In genomic region chr6:158653577-158654354, GRCh38 we compare ENCODE assay signal across 8 cellular contexts. TPM values are rescaled to one million over a fixed set of nuclear protein-coding genes. Genes with fewer than 3 reads are reported as not detected.
DNase-seq lines count a peak whose midpoint lies in the region; ATAC-seq and TF ChIP-seq lines count a peak whose summit lies in the region.

No MANE protein-coding gene starts in this region.

- no peak overlapping the region for H3K27ac Mint-ChIP-seq in GM23338
- H3K27ac Mint-ChIP-seq in activated naive CD8-positive, alpha-beta T cell, result peak overlapping the region; percentile 100
- H3K27ac Mint-ChIP-seq in mesothelial cell of epicardium, result peak overlapping the region; percentile 87

- H3K4me3 ChIP-seq in AG10803 (ENCODE audit: low read length), result no peak overlapping the region
- H3K4me3 ChIP-seq in GM23338, result no peak overlapping the region

- H3K27me3 Mint-ChIP-seq in GM23338 (ENCODE audit: insufficient read depth, low read depth, poor library complexity) (peaks cover 10% of the 10 kb centered on the region), mesothelial cell of epicardium (ENCODE audit: low read depth) (no peaks in the 10 kb centered on the region)
- no peaks in the 10 kb centered on the region for H3K27me3 Mint-ChIP-seq in activated naive CD8-positive, alpha-beta T cell

- H3K9me2 ChIP-seq in GM23338 (ENCODE audit: insufficient read depth), result no peaks in the 10 kb centered on the region

- ATAC-seq in GM23338, result peak; percentile 35; the same call in 1 of the 3 replicates

- H3K79me2 ChIP-seq in GM23338 (replicated peaks; ENCODE audit: insufficient read depth), result no peaks in the 10 kb centered on the region

- H3K4me1 ChIP-seq in GM23338 (ENCODE audit: insufficient read depth), result peaks cover 8% of the 10 kb centered on the region

- no peaks in the 10 kb centered on the region for H3F3A ChIP-seq in GM23338 (replicated peaks; ENCODE audit: low read depth)

- no peak overlapping the region for H3K27ac ChIP-seq in GM23338 (ENCODE audit: low read depth)

- H3K36me3 ChIP-seq in GM23338 (ENCODE audit: insufficient read depth), result no peaks in the 10 kb centered on the region

- no peaks in the 10 kb centered on the region for H3K9me3 Mint-ChIP-seq in GM23338
- no peaks in the 10 kb centered on the region for H3K9me3 Mint-ChIP-seq in activated naive CD8-positive, alpha-beta T cell (ENCODE audit: low read depth)
- no peaks in the 10 kb centered on the region for H3K9me3 Mint-ChIP-seq in mesothelial cell of epicardium

- H2AFZ ChIP-seq in GM23338, result peak overlapping the region; percentile 83; the same call in 1 of the 2 replicates

- no peak overlapping the region for H3K4me2 ChIP-seq in GM23338

- no peaks in the 10 kb centered on the region for H3K27me3 ChIP-seq in GM23338 (ENCODE audit: insufficient read depth)

- H3K4me3 Mint-ChIP-seq in GM23338 (no peak overlapping the region), mesothelial cell of epicardium (no peak overlapping the region)
- H3K4me3 Mint-ChIP-seq in activated naive CD8-positive, alpha-beta T cell, result peak overlapping the region; percentile 89

- DNase-seq in AG10803 (ENCODE audit: low read depth), result peak; percentile 70
- DNase-seq in GM23338 (ENCODE audit: low spot score), result no peak
- peak; percentile 30 for DNase-seq in RPMI8226
- no peak for DNase-seq in mesothelial cell of epicardium (ENCODE audit: low spot score in 2 of 2, unreplicated experiment in 2 of 2)
- peak; percentile 76 to 90 for DNase-seq in stimulated activated CD8-positive, alpha-beta memory T cell treated with anti-CD3 and anti-CD28 coated beads, Interleukin-7, amount 100 ng/mL, for 48 hours (ENCODE audit: extremely low read depth in 1 of 2, low read depth in 1 of 2)
- DNase-seq in LoVo (ENCODE audit: low spot score), result no peak
- no peak for DNase-seq in middle frontal gyrus (ENCODE audit: extremely low spot score, low spot score)

- peaks cover 22% of the 10 kb centered on the region for H3K4me1 Mint-ChIP-seq in GM23338
- H3K4me1 Mint-ChIP-seq in activated naive CD8-positive, alpha-beta T cell (ENCODE audit: low read depth), result peaks cover 68% of the 10 kb centered on the region
- peaks cover 37% of the 10 kb centered on the region for H3K4me1 Mint-ChIP-seq in mesothelial cell of epicardium

- H4K20me1 ChIP-seq in GM23338 (replicated peaks; ENCODE audit: insufficient read depth), result no peaks in the 10 kb centered on the region

- H3K36me3 Mint-ChIP-seq in GM23338 (ENCODE audit: low read depth), result no peaks in the 10 kb centered on the region
- H3K36me3 Mint-ChIP-seq in activated naive CD8-positive, alpha-beta T cell, result peaks cover 21% of the 10 kb centered on the region
- H3K36me3 Mint-ChIP-seq in mesothelial cell of epicardium, result no peaks in the 10 kb centered on the region

- no peak for TF ChIP-seq CTCF in AG10803 (conservative IDR thresholded peaks at IDR 0.05; ENCODE audit: low read length)
- no peak for TF ChIP-seq CTCF in GM23338 (conservative IDR thresholded peaks at IDR 0.05; ENCODE audit: low read depth in 2 of 2)
- TF ChIP-seq CTCF in mesothelial cell of epicardium (IDR thresholded peaks at IDR 0.05; ENCODE audit: unreplicated experiment), result no peak

TF ChIP-seq in GM23338, 12 proteins besides CTCF, POLR2A, EP300 and RAD21 (continues in another document):
- no peak for TF ChIP-seq ETS1 (IDR thresholded peaks at IDR 0.05)
- no peak for TF ChIP-seq STAT1 (IDR thresholded peaks at IDR 0.05; ENCODE audit: unreplicated experiment)
- no peak for TF ChIP-seq EZH2 (IDR thresholded peaks at IDR 0.05; ENCODE audit: low read depth, unreplicated experiment)
- TF ChIP-seq ZNF114 (CRISPR knock-in tag; IDR thresholded peaks at IDR 0.05), result no peak
- TF ChIP-seq ZNF331 (CRISPR knock-in tag; IDR thresholded peaks at IDR 0.05; ENCODE audit: low read depth), result no peak
- TF ChIP-seq ZNF462 (CRISPR knock-in tag; IDR thresholded peaks at IDR 0.05), result no peak
- no peak for TF ChIP-seq CREB1 (CRISPR knock-in tag; IDR thresholded peaks at IDR 0.05; ENCODE audit: low read depth)
- no peak for TF ChIP-seq POLR2AphosphoS5 (IDR thresholded peaks at IDR 0.05; ENCODE audit: low read depth)

RNA-seq across cellular contexts. Expression of gene SYTL3, which starts 3.9 kb away (rescaled TPM):
- total RNA-seq in GM23338 (2014; rRNA removed; shearing (Covaris generic)), result 0.07 TPM in 1 of 2 replicates, not detected in the other
- not detected in 2 replicates for polyA plus RNA-seq in GM23338 (2016; fragmentation: Nextera tagmentation; extraction: Ambion mirVana)
- 5.4 to 6.1 TPM (median 5.5 TPM) in 3 replicates for total RNA-seq in mesothelial cell of epicardium

RNA-seq across cellular contexts. Expression of gene DYNLT1, which starts 9.2 kb away (rescaled TPM):
- 60.9 and 71.6 TPM in 2 replicates for total RNA-seq in GM23338 (2014; rRNA removed; shearing (Covaris generic))
- polyA plus RNA-seq in GM23338 (2016; fragmentation: Nextera tagmentation; extraction: Ambion mirVana), result 235 and 241 TPM in 2 replicates
- 142 to 148 TPM (median 145 TPM) in 3 replicates for total RNA-seq in mesothelial cell of epicardium

Comparison
In these comparisons a context has a peak if more than half of its experiments do, and no peak if none do; other contexts are left out.
1. DNase-seq: peak in AG10803 (single experiment), RPMI8226 (single experiment) and stimulated activated CD8-positive, alpha-beta memory T cell treated with anti-CD3 and anti-CD28 coated beads, Interleukin-7, amount 100 ng/mL, for 48 hours (2 of 2); none in GM23338 (single experiment), mesothelial cell of epicardium (0 of 2), LoVo (single experiment) and middle frontal gyrus (single experiment).